Comparison of ENCODE assay signal across 1 cellular context in genomic region chr6:27479319-27480182, GRCh38.
TF ChIP-seq lines count a peak whose summit lies in the region.

No MANE protein-coding gene starts in this region.

TF ChIP-seq in HepG2, 621 proteins besides CTCF, POLR2A, EP300 and RAD21 (continued from another document and continues in another):
- peak; percentile 70; the same call in 1 of the 2 replicates for TF ChIP-seq HBP1 (CRISPR knock-in tag; IDR thresholded peaks at IDR 0.05; ENCODE audit: low read depth)
- TF ChIP-seq ZFX (CRISPR knock-in tag; IDR thresholded peaks at IDR 0.05; ENCODE audit: low read depth): no peak; the same call in 1 of the 2 replicates
- peak; percentile 67; the same call in 1 of the 2 replicates for TF ChIP-seq MLXIP (CRISPR knock-in tag; IDR thresholded peaks at IDR 0.05; ENCODE audit: borderline replicate concordance)
- no peak for TF ChIP-seq BCLAF1 (IDR thresholded peaks at IDR 0.05)
- peak; percentile 87 for TF ChIP-seq ELF1 (CRISPR knock-in tag; IDR thresholded peaks at IDR 0.05)
- no peak for TF ChIP-seq ZNF281 (CRISPR knock-in tag; IDR thresholded peaks at IDR 0.05; ENCODE audit: borderline replicate concordance)
- no peak for TF ChIP-seq RFX5 (IDR thresholded peaks at IDR 0.05; ENCODE audit: low read depth, low read length)
- peak; percentile 85 for TF ChIP-seq SAP130 (CRISPR knock-in tag; IDR thresholded peaks at IDR 0.05; ENCODE audit: low read depth)
- TF ChIP-seq SMYD3 (CRISPR knock-in tag; IDR thresholded peaks at IDR 0.05): peak; percentile 69; the same call in 1 of the 2 replicates
- no peak for TF ChIP-seq CBX1 (IDR thresholded peaks at IDR 0.05; ENCODE audit: low read depth)
- TF ChIP-seq ZNF296 (CRISPR knock-in tag; conservative IDR thresholded peaks at IDR 0.05): no peak
- TF ChIP-seq TRAFD1 (CRISPR knock-in tag; IDR thresholded peaks at IDR 0.05; ENCODE audit: borderline replicate concordance): no peak
- TF ChIP-seq SOX13 (IDR thresholded peaks at IDR 0.05): no peak
- peak in 1 of 2 experiments; percentile 70; a peak in 1 of 4 replicates for TF ChIP-seq SOX13 (CRISPR knock-in tag; conservative IDR thresholded peaks at IDR 0.05 in 1 of 2, IDR thresholded peaks at IDR 0.05 in 1 of 2)
- no peak for TF ChIP-seq HOXA9 (CRISPR knock-in tag; IDR thresholded peaks at IDR 0.05; ENCODE audit: borderline replicate concordance)
- no peak for TF ChIP-seq AGO1 (IDR thresholded peaks at IDR 0.05; ENCODE audit: low read depth, low read length, poor library complexity, severe bottlenecking)
- TF ChIP-seq ZNF546 (CRISPR knock-in tag; conservative IDR thresholded peaks at IDR 0.05): no peak
- TF ChIP-seq PHF5A (CRISPR knock-in tag; IDR thresholded peaks at IDR 0.05; ENCODE audit: low read depth, unreplicated experiment): no peak
- no peak for TF ChIP-seq BRD4 (CRISPR knock-in tag; IDR thresholded peaks at IDR 0.05)
- peak; percentile 49; the same call in 1 of the 2 replicates for TF ChIP-seq ZSCAN9 (CRISPR knock-in tag; IDR thresholded peaks at IDR 0.05; ENCODE audit: borderline replicate concordance)
- 0 out of 2 replicates have a peak, but pooled peaks have one; percentile 39 for TF ChIP-seq ZNF329 (CRISPR knock-in tag; IDR thresholded peaks at IDR 0.05; ENCODE audit: low read depth)
- TF ChIP-seq GATAD2A (CRISPR knock-in tag; IDR thresholded peaks at IDR 0.05): peak; percentile 90
- TF ChIP-seq ATF5 (CRISPR knock-in tag; IDR thresholded peaks at IDR 0.05; ENCODE audit: low read depth): no peak
- TF ChIP-seq YEATS2 (CRISPR knock-in tag; IDR thresholded peaks at IDR 0.05; ENCODE audit: borderline replicate concordance): peak; percentile 65
- TF ChIP-seq SIX1 (CRISPR knock-in tag; IDR thresholded peaks at IDR 0.05; ENCODE audit: borderline replicate concordance): peak; percentile 63; the same call in 1 of the 2 replicates
- TF ChIP-seq MBD4 (IDR thresholded peaks at IDR 0.05; ENCODE audit: borderline replicate concordance, low read length): peak; percentile 84; the same call in 1 of the 2 replicates
- no peak for TF ChIP-seq HHEX (CRISPR knock-in tag; IDR thresholded peaks at IDR 0.05)
- no peak for TF ChIP-seq ZNF7 (CRISPR knock-in tag; IDR thresholded peaks at IDR 0.05)
- peak; percentile 56; the same call in 1 of the 2 replicates for TF ChIP-seq RFXAP (CRISPR knock-in tag; IDR thresholded peaks at IDR 0.05; ENCODE audit: borderline replicate concordance)
- TF ChIP-seq NFYC (CRISPR knock-in tag; IDR thresholded peaks at IDR 0.05): no peak; the same call in 1 of the 2 replicates
- TF ChIP-seq ZNF383 (CRISPR knock-in tag; IDR thresholded peaks at IDR 0.05; ENCODE audit: borderline replicate concordance): no peak
- no peak for TF ChIP-seq EZH2 (conservative IDR thresholded peaks at IDR 0.05; ENCODE audit: low read depth, low read length)
- TF ChIP-seq ZNF34 (CRISPR knock-in tag; IDR thresholded peaks at IDR 0.05; ENCODE audit: borderline replicate concordance): no peak
- TF ChIP-seq NFAT5 (CRISPR knock-in tag; IDR thresholded peaks at IDR 0.05): no peak
- TF ChIP-seq XBP1 (CRISPR knock-in tag; IDR thresholded peaks at IDR 0.05): peak; percentile 47; the same call in 1 of the 2 replicates
- no peak; the same call in 1 of the 2 replicates for TF ChIP-seq ZNF639 (CRISPR knock-in tag; conservative IDR thresholded peaks at IDR 0.05)
- no peak for TF ChIP-seq NCOA5 (CRISPR knock-in tag; IDR thresholded peaks at IDR 0.05)
- TF ChIP-seq YEATS4 (CRISPR knock-in tag; IDR thresholded peaks at IDR 0.05; ENCODE audit: borderline replicate concordance): peak; percentile 18; the same call in 1 of the 2 replicates
- no peak for TF ChIP-seq ZNF3 (CRISPR knock-in tag; IDR thresholded peaks at IDR 0.05)
- no peak for TF ChIP-seq ATF3 (CRISPR knock-in tag; IDR thresholded peaks at IDR 0.05)
- TF ChIP-seq NR3C1 (CRISPR knock-in tag; IDR thresholded peaks at IDR 0.05): no peak
- 0 out of 2 replicates have a peak, but pooled peaks have one; percentile 62 for TF ChIP-seq ESRRA (CRISPR knock-in tag; IDR thresholded peaks at IDR 0.05; ENCODE audit: low read depth)
- no peak; the same call in 1 of the 2 replicates for TF ChIP-seq ZNF350 (CRISPR knock-in tag; IDR thresholded peaks at IDR 0.05; ENCODE audit: borderline replicate concordance, low read depth)
- TF ChIP-seq ZEB1 (IDR thresholded peaks at IDR 0.05; ENCODE audit: insufficient replicate concordance, low read depth): peak; percentile 77
